1 cellular context compared by ENCODE assay signal in genomic region chr21:35643176-35643575, GRCh38.
TF ChIP-seq lines count a peak whose summit lies in the region.

No MANE protein-coding gene starts in this region.

TF ChIP-seq in H1, 55 proteins besides CTCF, POLR2A, EP300 and RAD21 (continued from another document):
- no peak for TF ChIP-seq POU5F1 (IDR thresholded peaks at IDR 0.05; ENCODE audit: low read depth, low read length)
- TF ChIP-seq TAF7 (optimal IDR thresholded peaks at IDR 0.05; ENCODE audit: borderline replicate concordance, low read depth, low read length) = no peak
- TF ChIP-seq CTBP2 (IDR thresholded peaks at IDR 0.05; ENCODE audit: borderline replicate concordance, insufficient read depth, insufficient read length, low read length) = no peak
- no peak for TF ChIP-seq CEBPB (IDR thresholded peaks at IDR 0.05; ENCODE audit: low read depth, low read length)
- no peak for TF ChIP-seq ASH2L (IDR thresholded peaks at IDR 0.05; ENCODE audit: low read length)
